Comparison of ENCODE assay signal across 1 cellular context in genomic region chr1:170548497-170548896, GRCh38.
TF ChIP-seq lines count a peak whose summit lies in the region.

No MANE protein-coding gene starts in this region.

TF ChIP-seq in IMR-90, 13 proteins besides CTCF, POLR2A, EP300 and RAD21 (continued from another document):
- TF ChIP-seq MAZ (IDR thresholded peaks at IDR 0.05; ENCODE audit: borderline replicate concordance, low read depth, low read length), result no peak
- no peak for TF ChIP-seq RFX5 (IDR thresholded peaks at IDR 0.05; ENCODE audit: low read depth, low read length)
- peak; percentile 80 for TF ChIP-seq CEBPB (IDR thresholded peaks at IDR 0.05; ENCODE audit: low read depth, low read length)
- TF ChIP-seq CHD1 (IDR thresholded peaks at IDR 0.05; ENCODE audit: low read depth, low read length), result no peak
